ENCODE assay signal across 1 cellular context in genomic region chr3:157136647-157137387, GRCh38.
A peak's percentile ranks its signal among the peaks of the same experiment; 100 is the strongest.
TF ChIP-seq lines count a peak whose summit lies in the region.

No MANE protein-coding gene starts in this region.

TF ChIP-seq in HepG2, 621 proteins besides CTCF, POLR2A, EP300 and RAD21 (continued from another document and continues in another):
- peak; percentile 53; the same call in 1 of the 2 replicates for TF ChIP-seq ZNF646 (CRISPR knock-in tag; IDR thresholded peaks at IDR 0.05)
- no peak for TF ChIP-seq PCBP1 (IDR thresholded peaks at IDR 0.05; ENCODE audit: borderline replicate concordance, low read depth, low read length)
- TF ChIP-seq NFKBIZ (CRISPR knock-in tag; IDR thresholded peaks at IDR 0.05): peak; percentile 74; the same call in 1 of the 2 replicates
- peak; percentile 34; the same call in 1 of the 2 replicates for TF ChIP-seq ZNF441 (CRISPR knock-in tag; IDR thresholded peaks at IDR 0.05; ENCODE audit: borderline replicate concordance)
- TF ChIP-seq KLF9 (CRISPR knock-in tag; IDR thresholded peaks at IDR 0.05; ENCODE audit: low read depth): 0 out of 2 replicates have a peak, but pooled peaks have one; percentile 37
- no peak for TF ChIP-seq CREB1 (IDR thresholded peaks at IDR 0.05)
- TF ChIP-seq CREB1 (CRISPR knock-in tag; IDR thresholded peaks at IDR 0.05): peak; percentile 70
- no peak for TF ChIP-seq RFXANK (CRISPR knock-in tag; IDR thresholded peaks at IDR 0.05)
- TF ChIP-seq IKZF1 (IDR thresholded peaks at IDR 0.05): no peak
- TF ChIP-seq AGO1 (IDR thresholded peaks at IDR 0.05; ENCODE audit: low read depth, low read length, poor library complexity, severe bottlenecking): no peak
- TF ChIP-seq NBN (conservative IDR thresholded peaks at IDR 0.05): no peak
- TF ChIP-seq THAP7 (CRISPR knock-in tag; IDR thresholded peaks at IDR 0.05): peak; percentile 80
- TF ChIP-seq IRX3 (CRISPR knock-in tag; IDR thresholded peaks at IDR 0.05; ENCODE audit: borderline replicate concordance, low read depth): no peak
- no peak for TF ChIP-seq MBD4 (IDR thresholded peaks at IDR 0.05; ENCODE audit: borderline replicate concordance, low read length)
- TF ChIP-seq JARID2 (CRISPR knock-in tag; IDR thresholded peaks at IDR 0.05; ENCODE audit: insufficient replicate concordance): no peak
- TF ChIP-seq SMC3 (IDR thresholded peaks at IDR 0.05; ENCODE audit: low read length): peak; percentile 16; the same call in 1 of the 2 replicates
- peak; percentile 80; the same call in 1 of the 2 replicates for TF ChIP-seq FOXJ3 (CRISPR knock-in tag; IDR thresholded peaks at IDR 0.05; ENCODE audit: borderline replicate concordance)
- no peak for TF ChIP-seq ZSCAN30 (CRISPR knock-in tag; IDR thresholded peaks at IDR 0.05)
- TF ChIP-seq RAD51 (IDR thresholded peaks at IDR 0.05; ENCODE audit: borderline replicate concordance): no peak
- TF ChIP-seq ZNF569 (CRISPR knock-in tag; IDR thresholded peaks at IDR 0.05; ENCODE audit: borderline replicate concordance): no peak
- TF ChIP-seq THAP9 (CRISPR knock-in tag; IDR thresholded peaks at IDR 0.05; ENCODE audit: borderline replicate concordance): peak; percentile 19; the same call in 1 of the 2 replicates
- peak; percentile 65; the same call in 1 of the 2 replicates for TF ChIP-seq ZNF414 (CRISPR knock-in tag; IDR thresholded peaks at IDR 0.05)
- TF ChIP-seq ZNF251 (CRISPR knock-in tag; IDR thresholded peaks at IDR 0.05): no peak
- TF ChIP-seq ZNF776 (CRISPR knock-in tag; IDR thresholded peaks at IDR 0.05): no peak
- TF ChIP-seq ZNF446 (CRISPR knock-in tag; IDR thresholded peaks at IDR 0.05): no peak
- no peak for TF ChIP-seq LCORL (IDR thresholded peaks at IDR 0.05)
- peak; percentile 78; the same call in 1 of the 2 replicates for TF ChIP-seq LCORL (CRISPR knock-in tag; IDR thresholded peaks at IDR 0.05)
- peak; percentile 56; the same call in 1 of the 2 replicates for TF ChIP-seq RFXAP (CRISPR knock-in tag; IDR thresholded peaks at IDR 0.05; ENCODE audit: borderline replicate concordance)
- no peak; the same call in 1 of the 2 replicates for TF ChIP-seq DRAP1 (CRISPR knock-in tag; IDR thresholded peaks at IDR 0.05)
- TF ChIP-seq POGK (CRISPR knock-in tag; conservative IDR thresholded peaks at IDR 0.05): peak; percentile 11; the same call in 1 of the 2 replicates
- TF ChIP-seq XRCC5 (optimal IDR thresholded peaks at IDR 0.05; ENCODE audit: low read length): peak; percentile 51
- no peak for TF ChIP-seq PCBP2 (optimal IDR thresholded peaks at IDR 0.05; ENCODE audit: low read depth, low read length, poor library complexity, severe bottlenecking)
- TF ChIP-seq THAP8 (CRISPR knock-in tag; IDR thresholded peaks at IDR 0.05; ENCODE audit: borderline replicate concordance): no peak
- TF ChIP-seq MBNL3 (CRISPR knock-in tag; conservative IDR thresholded peaks at IDR 0.05): no peak
- no peak for TF ChIP-seq CBX2 (IDR thresholded peaks at IDR 0.05; ENCODE audit: low read depth, low read length)
- no peak for TF ChIP-seq CBX2 (CRISPR knock-in tag; IDR thresholded peaks at IDR 0.05; ENCODE audit: low read depth)
- no peak for TF ChIP-seq ZNF7 (CRISPR knock-in tag; IDR thresholded peaks at IDR 0.05)
- no peak for TF ChIP-seq MAX (IDR thresholded peaks at IDR 0.05)
- no peak for TF ChIP-seq ZNF839 (CRISPR knock-in tag; IDR thresholded peaks at IDR 0.05; ENCODE audit: borderline replicate concordance)
- TF ChIP-seq JUNB (CRISPR knock-in tag; IDR thresholded peaks at IDR 0.05; ENCODE audit: borderline replicate concordance): no peak
- no peak for TF ChIP-seq ZNF33A (CRISPR knock-in tag; IDR thresholded peaks at IDR 0.05; ENCODE audit: borderline replicate concordance)
- TF ChIP-seq ZNF432 (CRISPR knock-in tag; IDR thresholded peaks at IDR 0.05; ENCODE audit: borderline replicate concordance): no peak
- no peak for TF ChIP-seq ZNF496 (CRISPR knock-in tag; IDR thresholded peaks at IDR 0.05; ENCODE audit: insufficient replicate concordance)
- no peak for TF ChIP-seq ZNF207 (IDR thresholded peaks at IDR 0.05; ENCODE audit: borderline replicate concordance)
- peak; percentile 36; the same call in 1 of the 2 replicates for TF ChIP-seq ZFP36L1 (CRISPR knock-in tag; IDR thresholded peaks at IDR 0.05)
- no peak for TF ChIP-seq ZEB1 (IDR thresholded peaks at IDR 0.05; ENCODE audit: insufficient replicate concordance, low read depth)
- no peak; the same call in 1 of the 2 replicates for TF ChIP-seq BCL3 (CRISPR knock-in tag; IDR thresholded peaks at IDR 0.05)
- TF ChIP-seq KLF16 (CRISPR knock-in tag; IDR thresholded peaks at IDR 0.05): peak in 1 of 2 experiments; percentile 53; a peak in 2 of 4 replicates
- TF ChIP-seq U2AF1 (optimal IDR thresholded peaks at IDR 0.05; ENCODE audit: low read depth, low read length): no peak
- no peak for TF ChIP-seq ZNF501 (CRISPR knock-in tag; IDR thresholded peaks at IDR 0.05)
- peak; percentile 71; the same call in 1 of the 2 replicates for TF ChIP-seq NCOR1 (IDR thresholded peaks at IDR 0.05; ENCODE audit: borderline replicate concordance, low read length)
- 0 out of 2 replicates have a peak, but pooled peaks have one; percentile 26 for TF ChIP-seq ZNF747 (CRISPR knock-in tag; IDR thresholded peaks at IDR 0.05; ENCODE audit: borderline replicate concordance)
